ENCODE assay signal across 10 cellular contexts in the genomic region with DNA sequence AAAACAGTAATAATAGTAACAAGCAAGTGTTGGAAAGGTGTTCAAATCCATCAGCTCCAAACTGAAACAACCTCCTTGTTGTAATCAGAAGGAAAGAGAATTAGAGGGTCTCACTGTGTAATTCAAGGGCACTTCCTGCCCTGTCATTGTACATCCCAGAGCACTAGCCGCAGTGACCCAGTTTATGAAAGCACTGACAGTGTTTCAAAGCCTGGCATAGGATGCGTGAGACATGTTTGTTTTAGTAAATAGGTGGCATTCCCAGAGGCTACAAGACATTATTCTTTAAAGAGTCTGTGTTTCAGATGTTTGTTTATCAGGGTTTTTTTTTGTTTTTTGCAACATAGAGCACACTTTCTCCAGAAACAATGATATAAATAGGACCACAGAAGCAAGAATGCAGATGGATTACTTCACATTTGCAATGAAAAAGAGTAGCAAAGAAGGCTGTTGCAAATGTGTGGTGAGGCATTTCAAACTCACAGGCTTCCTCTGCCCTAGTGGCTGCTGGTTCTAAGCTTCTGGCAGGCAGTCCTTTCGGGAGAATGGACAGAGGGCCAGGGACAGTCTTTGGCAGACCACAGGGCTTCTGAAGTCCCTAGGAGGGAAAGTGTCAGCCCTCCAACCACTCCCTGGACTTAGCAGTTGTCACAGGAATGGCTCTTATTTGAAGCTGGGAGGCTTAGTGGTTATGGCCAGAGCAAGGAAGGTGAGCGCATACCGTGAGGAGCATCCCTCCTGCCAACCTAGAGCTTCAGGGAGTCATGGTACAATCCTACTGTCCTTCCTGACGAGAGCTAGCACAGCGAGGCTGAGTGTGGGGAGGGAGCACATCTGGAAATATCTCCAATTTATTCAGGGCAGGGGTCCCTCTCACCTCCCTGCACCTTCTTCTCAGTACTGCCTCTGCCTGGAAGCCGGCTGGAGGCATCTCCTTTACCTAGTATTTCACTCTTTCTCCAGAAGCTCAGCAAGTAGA. TPM values are rescaled to one million over a fixed set of nuclear protein-coding genes. Genes with fewer than 3 reads are reported as not detected.
A peak's percentile ranks its signal among the peaks of the same experiment; 100 is the strongest.
DNase-seq lines count a peak whose midpoint lies in the region; ATAC-seq and TF ChIP-seq lines count a peak whose summit lies in the region.
"Had no signal": no experiment of that assay in that cellular context is flagged by ENCODE, and none has a peak within 500 bp of the region (broad histone marks: within the 10 kb centered on the region; RNA-seq: fewer than 3 reads in every experiment).

No MANE protein-coding gene starts in this region.

- H3K27me3 Mint-ChIP-seq in brain = no peaks in the 10 kb centered on the region

- TF ChIP-seq CTCF in brain (conservative IDR thresholded peaks at IDR 0.05) (no peak), testis (IDR thresholded peaks at IDR 0.05) (no peak)

- H3K4me3 ChIP-seq in testis = no peak overlapping the region
- H3K4me3 ChIP-seq: right lobe of liver had no signal

- peak overlapping the region in 1 of 5 experiments; percentile 44 for H3K4me3 Mint-ChIP-seq in brain
- peak overlapping the region; percentile 43 for H3K4me3 Mint-ChIP-seq in stimulated activated effector memory CD8-positive, alpha-beta T cell treated with anti-CD3 and anti-CD28 coated beads, Interleukin-12 subunit alpha, Interleukin-12 subunit beta, amount 100 ng/mL, for 72 hours

- H3K27me3 ChIP-seq in testis = no peaks in the 10 kb centered on the region
- H3K27me3 ChIP-seq: right lobe of liver had no signal

- H3K27ac Mint-ChIP-seq in brain = peak overlapping the region in 3 of 5 experiments; percentile 31 to 80 (median 65)
- H3K27ac Mint-ChIP-seq in stimulated activated effector memory CD8-positive, alpha-beta T cell treated with anti-CD3 and anti-CD28 coated beads, Interleukin-12 subunit alpha, Interleukin-12 subunit beta, amount 100 ng/mL, for 72 hours = peak overlapping the region; percentile 59

- ATAC-seq in HG03135 (IDR thresholded peaks at IDR 0.05; ENCODE audit: unreplicated experiment) = peak; percentile 15
- peak; percentile 52 for ATAC-seq in stimulated activated effector memory CD8-positive, alpha-beta T cell treated with anti-CD3 and anti-CD28 coated beads, Interleukin-12 subunit alpha, Interleukin-12 subunit beta, amount 100 ng/mL, for 72 hours
- no peak for ATAC-seq in esophagus mucosa

- peak overlapping the region in 1 of 2 donors; percentile 38 for H3K27ac ChIP-seq in testis
- H3K27ac ChIP-seq: right lobe of liver had no signal

- DNase-seq in SKM-1 treated with dmso at 0.1 percent for 144 hours (lab: John Stamatoyannopoulos, UW; ENCODE audit: unreplicated experiment) = peak; percentile 12
- DNase-seq in SKM-1 (lab: John Stamatoyannopoulos, UW; ENCODE audit: unreplicated experiment) = no peak
- DNase-seq in stimulated activated effector memory CD8-positive, alpha-beta T cell treated with anti-CD3 and anti-CD28 coated beads, Interleukin-12 subunit alpha, Interleukin-12 subunit beta, amount 100 ng/mL, for 72 hours (ENCODE audit: low spot score in 2 of 2) = no peak
- DNase-seq in NCI-H748 (lab: John Stamatoyannopoulos, UW; ENCODE audit: unreplicated experiment) = no peak
- DNase-seq in testis = no peak
- DNase-seq: right lobe of liver had no signal

- intact Hi-C loops in testis (cut with DNase I; ENCODE audit: low total_unique reads) = no loop called here

- H3K9me3 ChIP-seq in testis = no peaks in the 10 kb centered on the region
- H3K9me3 ChIP-seq: right lobe of liver had no signal

- H3K36me3 Mint-ChIP-seq in brain = no peaks in the 10 kb centered on the region
- no peaks in the 10 kb centered on the region for H3K36me3 Mint-ChIP-seq in stimulated activated effector memory CD8-positive, alpha-beta T cell treated with anti-CD3 and anti-CD28 coated beads, Interleukin-12 subunit alpha, Interleukin-12 subunit beta, amount 100 ng/mL, for 72 hours
- H3K36me3 Mint-ChIP-seq: CD4-positive, CD25-positive, alpha-beta regulatory T cell had no signal

- no peaks in the 10 kb centered on the region for H3K36me3 ChIP-seq in testis (ENCODE audit: low read depth, missing control alignments)
- H3K36me3 ChIP-seq: right lobe of liver had no signal

- peaks cover 3% of the 10 kb centered on the region for H3K4me1 ChIP-seq in testis
- H3K4me1 ChIP-seq: right lobe of liver had no signal

- TF ChIP-seq POLR2A in testis (IDR thresholded peaks at IDR 0.05) = no peak

- peaks cover 20% of the 10 kb centered on the region for H3K4me1 Mint-ChIP-seq in brain
- peaks cover 19% of the 10 kb centered on the region for H3K4me1 Mint-ChIP-seq in stimulated activated effector memory CD8-positive, alpha-beta T cell treated with anti-CD3 and anti-CD28 coated beads, Interleukin-12 subunit alpha, Interleukin-12 subunit beta, amount 100 ng/mL, for 72 hours

- peaks cover 2 to 6% (median 4%) of the 10 kb centered on the region in 5 experiments for H3K9me3 Mint-ChIP-seq in brain
- H3K9me3 Mint-ChIP-seq in stimulated activated effector memory CD8-positive, alpha-beta T cell treated with anti-CD3 and anti-CD28 coated beads, Interleukin-12 subunit alpha, Interleukin-12 subunit beta, amount 100 ng/mL, for 72 hours = no peaks in the 10 kb centered on the region

- 45 to 71% methylated on average over 5 to 8 of the region's 8 CpGs for WGBS in testis, 2 donors

RNA-seq across cellular contexts. Expression of a gene that starts 31.4 kb away (rescaled TPM):
- polyA plus RNA-seq in brain (ENCODE audit: insufficient read depth, low read depth, low replicate concordance) (10.7 TPM), testis (ENCODE audit: insufficient read depth, low read depth, low replicate concordance) (115 TPM)
- total RNA-seq in testis (10 to 100 TPM; 67.2 to 70.7 TPM), esophagus mucosa (34.4 TPM)
